20 cellular contexts compared by ENCODE assay signal in genomic region chr20:58106143-58106750, GRCh38.
"Had no signal": no experiment of that assay in that cellular context is flagged by ENCODE, and none has a peak within 500 bp of the region (broad histone marks: within the 10 kb centered on the region; RNA-seq: fewer than 3 reads in every experiment).

No MANE protein-coding gene starts in this region.

- H3K9me3 ChIP-seq: adrenal gland had no signal

- H3K4me1 ChIP-seq: adrenal gland had no signal

- H3K36me3 Mint-ChIP-seq: activated naive CD8-positive, alpha-beta T cell treated with anti-CD3 and anti-CD28 coated beads, Interleukin-2, amount 10 ng/mL, durations not matched to agents 7 days and 5 days; brain had no signal

- H3K27me3 ChIP-seq: adrenal gland had no signal

- H3K4me3 Mint-ChIP-seq: activated CD8-positive, alpha-beta T cell treated with anti-CD3 and anti-CD28 coated beads, Interleukin-2, amount 10 ng/mL, durations not matched to agents 7 days and 5 days; activated naive CD8-positive, alpha-beta T cell treated with anti-CD3 and anti-CD28 coated beads, Interleukin-2, amount 10 ng/mL, durations not matched to agents 7 days and 5 days; brain; T-helper 1 cell treated with Interleukin-12 subunit alpha and Interleukin-12 subunit beta and Interleukin-4 antibody, amounts not matched to agents 30 μg/mL and 1 μg/mL, for 36 hours had no signal

- DNase-seq: activated CD4-positive, alpha-beta T cell treated with anti-CD3 and anti-CD28 coated beads for 48 hours; activated CD4-positive, alpha-beta T cell treated with anti-CD3 and anti-CD28 coated beads, Interleukin-2, amount 50 U/mL, for 4 hours; activated CD8-positive, alpha-beta T cell treated with anti-CD3 and anti-CD28 coated beads, Interleukin-2, amount 10 ng/mL, durations not matched to agents 7 days and 5 days; activated naive CD4-positive, alpha-beta T cell treated with anti-CD3 and anti-CD28 coated beads, Interleukin-2, amount 50 U/mL, for 16 hours; activated naive CD8-positive, alpha-beta T cell treated with anti-CD3 and anti-CD28 coated beads, Interleukin-2, amount 10 ng/mL, durations not matched to agents 7 days and 5 days; adrenal gland; aorta; KG1; NCI-H1092; NCI-H1417; NCI-H2029; NCI-H345; NCI-H510A; NCI-H526 treated with DMSO at 0.1 percent for 48 hours; NCI-H82; SHP77 treated with DMSO at 0.1 percent for 48 hours had no signal

- H3K4me1 Mint-ChIP-seq: activated naive CD8-positive, alpha-beta T cell treated with anti-CD3 and anti-CD28 coated beads, Interleukin-2, amount 10 ng/mL, durations not matched to agents 7 days and 5 days had no signal

- ATAC-seq: activated CD4-positive, CD25-positive, alpha-beta regulatory T cell treated with anti-CD3 and anti-CD28 coated beads, Interleukin-2, amount 50 U/mL, for 24 hours; activated CD8-positive, alpha-beta T cell treated with anti-CD3 and anti-CD28 coated beads, Interleukin-2, amount 10 ng/mL, durations not matched to agents 7 days and 5 days; Panc1 had no signal

- H3K27ac ChIP-seq: adrenal gland had no signal

- H3K36me3 ChIP-seq: adrenal gland had no signal

- H3K4me3 ChIP-seq: adrenal gland had no signal
